22 cellular contexts compared by ENCODE assay signal in genomic region chr9:81798606-81799005, GRCh38.
"Had no signal": no experiment of that assay in that cellular context is flagged by ENCODE, and none has a peak within 500 bp of the region (broad histone marks: within the 10 kb centered on the region; RNA-seq: fewer than 3 reads in every experiment).

No MANE protein-coding gene starts in this region.

- H3K9me3 Mint-ChIP-seq: activated naive CD8-positive, alpha-beta T cell treated with anti-CD3 and anti-CD28 coated beads for 36 hours had no signal

- H3K4me1 ChIP-seq: breast epithelium, esophagus squamous epithelium, lower lobe of right lung, tibial nerve, vagina had no signal

- H3K27me3 ChIP-seq: breast epithelium, esophagus squamous epithelium, tibial nerve, vagina had no signal

- H3K9ac ChIP-seq: SK-N-SH had no signal

- H3K27ac ChIP-seq: breast epithelium, esophagus squamous epithelium, lower lobe of right lung, tibial nerve, vagina had no signal

- H3K4me3 ChIP-seq: breast epithelium, esophagus squamous epithelium, lower lobe of right lung, tibial nerve, vagina had no signal

- DNase-seq: activated CD4-positive, alpha-beta memory T cell treated with anti-CD3 and anti-CD28 coated beads, Interleukin-2, amount 10 ng/mL, durations not matched to agents 7 days and 5 days; activated CD4-positive, alpha-beta T cell treated with anti-CD3 and anti-CD28 coated beads for 36 hours; activated CD8-positive, alpha-beta memory T cell treated with anti-CD3 and anti-CD28 coated beads, Interleukin-2, amount 10 ng/mL, durations not matched to agents 7 days and 5 days; activated naive CD8-positive, alpha-beta T cell treated with anti-CD3 and anti-CD28 coated beads for 36 hours; amygdala; cerebellar nuclear complex; effector memory CD4-positive, alpha-beta T cell; esophagus squamous epithelium; lower lobe of right lung; nucleus accumbens; posterior cingulate gyrus; retina; SK-N-SH; stimulated activated CD4-positive, alpha-beta T cell treated with anti-CD3 and anti-CD28 coated beads, Interleukin-2, amount 100 ng/mL, for 24 hours; stimulated activated naive CD8-positive, alpha-beta T cell treated with anti-CD3 and anti-CD28 coated beads, Interleukin-15, Interleukin-2, amounts not matched to agents 100 U/mL and 50 U/mL, for 24 hours; substantia nigra had no signal

- H3K36me3 Mint-ChIP-seq: activated CD8-positive, alpha-beta memory T cell treated with anti-CD3 and anti-CD28 coated beads, Interleukin-2, amount 10 ng/mL, durations not matched to agents 7 days and 5 days; activated naive CD8-positive, alpha-beta T cell treated with anti-CD3 and anti-CD28 coated beads for 36 hours; WTC11 had no signal

- H3K4me1 Mint-ChIP-seq: activated CD4-positive, alpha-beta memory T cell treated with anti-CD3 and anti-CD28 coated beads, Interleukin-2, amount 10 ng/mL, durations not matched to agents 7 days and 5 days; activated CD4-positive, alpha-beta T cell treated with anti-CD3 and anti-CD28 coated beads for 36 hours; activated CD8-positive, alpha-beta memory T cell treated with anti-CD3 and anti-CD28 coated beads, Interleukin-2, amount 10 ng/mL, durations not matched to agents 7 days and 5 days; activated naive CD8-positive, alpha-beta T cell treated with anti-CD3 and anti-CD28 coated beads for 36 hours; nephron; WTC11 had no signal

- H3K27ac Mint-ChIP-seq: activated CD4-positive, alpha-beta memory T cell treated with anti-CD3 and anti-CD28 coated beads, Interleukin-2, amount 10 ng/mL, durations not matched to agents 7 days and 5 days; activated CD4-positive, alpha-beta T cell treated with anti-CD3 and anti-CD28 coated beads for 36 hours; activated CD8-positive, alpha-beta memory T cell treated with anti-CD3 and anti-CD28 coated beads, Interleukin-2, amount 10 ng/mL, durations not matched to agents 7 days and 5 days; activated naive CD8-positive, alpha-beta T cell treated with anti-CD3 and anti-CD28 coated beads for 36 hours; dendritic cell treated with granulocyte-macrophage colony-stimulating factor and Interleukin-4, amounts not matched to agents 40 ng/mL and 50 ng/mL, for 4 days; nephron had no signal

- H3K27me3 Mint-ChIP-seq: activated CD4-positive, alpha-beta memory T cell treated with anti-CD3 and anti-CD28 coated beads, Interleukin-2, amount 10 ng/mL, durations not matched to agents 7 days and 5 days; activated CD4-positive, alpha-beta T cell treated with anti-CD3 and anti-CD28 coated beads for 36 hours; activated CD8-positive, alpha-beta memory T cell treated with anti-CD3 and anti-CD28 coated beads, Interleukin-2, amount 10 ng/mL, durations not matched to agents 7 days and 5 days; activated naive CD8-positive, alpha-beta T cell treated with anti-CD3 and anti-CD28 coated beads for 36 hours; dendritic cell treated with granulocyte-macrophage colony-stimulating factor and Interleukin-4, amounts not matched to agents 40 ng/mL and 50 ng/mL, for 4 days had no signal

- H3K9me3 ChIP-seq: breast epithelium, esophagus squamous epithelium, lower lobe of right lung, SK-N-SH, tibial nerve, vagina had no signal

- H3K4me2 ChIP-seq: SK-N-SH had no signal

- H3K4me3 Mint-ChIP-seq: activated CD4-positive, alpha-beta memory T cell treated with anti-CD3 and anti-CD28 coated beads, Interleukin-2, amount 10 ng/mL, durations not matched to agents 7 days and 5 days; activated CD4-positive, alpha-beta T cell treated with anti-CD3 and anti-CD28 coated beads for 36 hours; activated CD8-positive, alpha-beta memory T cell treated with anti-CD3 and anti-CD28 coated beads, Interleukin-2, amount 10 ng/mL, durations not matched to agents 7 days and 5 days; activated naive CD8-positive, alpha-beta T cell treated with anti-CD3 and anti-CD28 coated beads for 36 hours; dendritic cell treated with granulocyte-macrophage colony-stimulating factor and Interleukin-4, amounts not matched to agents 40 ng/mL and 50 ng/mL, for 4 days; nephron; WTC11 had no signal

- ATAC-seq: activated CD4-positive, alpha-beta T cell treated with anti-CD3 and anti-CD28 coated beads for 36 hours; activated CD8-positive, alpha-beta memory T cell treated with anti-CD3 and anti-CD28 coated beads, Interleukin-2, amount 10 ng/mL, durations not matched to agents 7 days and 5 days; lower lobe of right lung; stimulated activated naive CD8-positive, alpha-beta T cell treated with anti-CD3 and anti-CD28 coated beads, Interleukin-15, Interleukin-2, amounts not matched to agents 100 U/mL and 50 U/mL, for 24 hours; WTC11 had no signal

- H3K36me3 ChIP-seq: breast epithelium, esophagus squamous epithelium, lower lobe of right lung, tibial nerve, vagina had no signal
